In genomic region chr2:177772529-177772928, GRCh38 we compare ENCODE assay signal across 8 cellular contexts.
DNase-seq lines count a peak whose midpoint lies in the region; ATAC-seq and TF ChIP-seq lines count a peak whose summit lies in the region.

No MANE protein-coding gene starts in this region.

- DNase-seq in AG09309 (ENCODE audit: low read depth), result no peak
- DNase-seq in Panc1 (ENCODE audit: low read depth, low spot score), result peak; percentile 18
- DNase-seq in fibroblast of lung (ENCODE audit: low read depth in 2 of 2), result peak; percentile 27 to 55
- no peak for DNase-seq in globus pallidus (ENCODE audit: low spot score)

- H3K9me3 ChIP-seq in Panc1 (ENCODE audit: control insufficient read depth, insufficient read depth, low read depth, low read length) (no peaks in the 10 kb centered on the region), fibroblast of lung (ENCODE audit: control insufficient read depth, insufficient read depth, low read depth, low read length) (no peaks in the 10 kb centered on the region)

- H3K4me1 ChIP-seq in Panc1 (ENCODE audit: control insufficient read depth, insufficient read depth, low read length) (no peaks in the 10 kb centered on the region), fibroblast of lung (ENCODE audit: control insufficient read depth, extremely low read depth, insufficient read depth, low read length) (no peaks in the 10 kb centered on the region)

- no peak overlapping the region for H3K9ac ChIP-seq in fibroblast of lung (ENCODE audit: insufficient read depth, low read length)

- H4K20me1 ChIP-seq in fibroblast of lung (ENCODE audit: control insufficient read depth, extremely low read depth, insufficient read depth, low read length), result no peaks in the 10 kb centered on the region

- H3K4me2 ChIP-seq in fibroblast of lung (ENCODE audit: extremely low read depth, insufficient read depth, low read length), result no peak overlapping the region

- H3K27me3 ChIP-seq in Panc1 (ENCODE audit: control insufficient read depth, insufficient read depth, low read length) (0 out of 2 replicates have a peak, but pooled peaks cover 4% of the 10 kb centered on the region), fibroblast of lung (ENCODE audit: control insufficient read depth, insufficient read depth, low read length) (no peaks in the 10 kb centered on the region)

- ATAC-seq in Panc1 (no peak), GM18517 (IDR thresholded peaks at IDR 0.05; ENCODE audit: unreplicated experiment) (no peak), GM19452 (IDR thresholded peaks at IDR 0.05; ENCODE audit: unreplicated experiment) (no peak), GM21447 (IDR thresholded peaks at IDR 0.05; ENCODE audit: unreplicated experiment) (no peak)

- in situ Hi-C loops in Panc1 (cut with HindIII; ENCODE audit: low pct_unique_long_range_greater_than_20kb, low sequenced_read_pairs), result no loop called here

- POLR2A ChIA-PET in Panc1 (lab: Charles Lee), result interaction anchor here (0.6 kb wide), 1 partner anchor 119 kb away, joined by 4 read pairs; no protein-coding TSS in a partner anchor

- no peaks in the 10 kb centered on the region for H3K79me2 ChIP-seq in fibroblast of lung (ENCODE audit: control insufficient read depth, insufficient read depth, low read length)

- no TSS peak for BruUV-seq in Panc1 (replicated peaks; lab: Mats Ljungman, UMichigan)

- no peak overlapping the region for H3K4me3 ChIP-seq in AG09309 (ENCODE audit: control insufficient read depth, low read depth, low read length)
- no peak overlapping the region for H3K4me3 ChIP-seq in Panc1 (ENCODE audit: low read depth in 2 of 2, low read length in 2 of 2)
- H3K4me3 ChIP-seq in fibroblast of lung (replicated peaks in 1 of 4; ENCODE audit: control extremely low read depth in 1 of 4, insufficient read depth in 1 of 4, low read depth in 3 of 4, low read length in 4 of 4), result no peak overlapping the region

- TF ChIP-seq CTCF in AG09309 (IDR thresholded peaks at IDR 0.05; ENCODE audit: control insufficient read depth, insufficient read depth, low read depth, low read length, missing control alignments) (peak; percentile 45), GM12874 (IDR thresholded peaks at IDR 0.05; ENCODE audit: insufficient read depth, low read depth, low read length) (peak; percentile 31; the same call in 1 of the 2 replicates), Panc1 (IDR thresholded peaks at IDR 0.05) (peak; percentile 70; the same call in 1 of the 2 replicates), fibroblast of lung (conservative IDR thresholded peaks at IDR 0.05 in 1 of 2, IDR thresholded peaks at IDR 0.05 in 1 of 2; ENCODE audit: low read depth in 1 of 2, low read length in 2 of 2) (peak; percentile 40 to 61)

- intact Hi-C loops in Panc1 (cut with micrococcal nuclease; ENCODE audit: unreplicated experiment), result no loop called here

- H3K27ac ChIP-seq in Panc1 (ENCODE audit: low read length), result no peak overlapping the region
- H3K27ac ChIP-seq in fibroblast of lung (ENCODE audit: insufficient read depth, low read length), result no peak overlapping the region

- H3K36me3 ChIP-seq in Panc1 (ENCODE audit: control insufficient read depth, insufficient read depth, low read length) (no peaks in the 10 kb centered on the region), fibroblast of lung (ENCODE audit: control insufficient read depth, insufficient read depth, low read length) (no peaks in the 10 kb centered on the region)

- no peak overlapping the region for H2AFZ ChIP-seq in fibroblast of lung (ENCODE audit: low read length)

- CTCF ChIA-PET in Panc1 (lab: Charles Lee), result interaction anchor here (0.6 to 0.7 kb wide), 3 partner anchors 26 to 217 kb away, joined by 3 to 4 read pairs (median 3); no protein-coding TSS in a partner anchor

Comparison
In these comparisons a context has a peak if more than half of its experiments do, and no peak if none do; other contexts are left out.
1. DNase-seq: peak in Panc1 (single experiment) and fibroblast of lung (2 of 2); none in AG09309 (single experiment) and globus pallidus (single experiment).
2. Peak in every context shown above with its lines, with median percentiles within 50 percentile points of each other: CTCF ChIP-seq.